In genomic region chr7:128458956-128459355, GRCh38 we compare ENCODE assay signal across 10 cellular contexts. TPM values are rescaled to one million over a fixed set of nuclear protein-coding genes. Genes with fewer than 3 reads are reported as not detected.
DNase-seq lines count a peak whose midpoint lies in the region; ATAC-seq and TF ChIP-seq lines count a peak whose summit lies in the region.
"Had no signal": no experiment of that assay in that cellular context is flagged by ENCODE, and none has a peak within 500 bp of the region (broad histone marks: within the 10 kb centered on the region; RNA-seq: fewer than 3 reads in every experiment).

No MANE protein-coding gene starts in this region.

- peaks cover 10% of the 10 kb centered on the region for H3K4me1 ChIP-seq in BE2C

- peaks cover 37% of the 10 kb centered on the region for H3K36me3 Mint-ChIP-seq in activated T-helper 1 cell treated with anti-CD3 and anti-CD28 coated beads, Interleukin-12 subunit alpha, Interleukin-12 subunit beta, Interleukin-2, Interleukin-4 antibody, amounts not matched to agents 30 ng/mL and 10 ng/mL and 1 ng/mL, durations not matched to agents 14 hours and 24 hours and 36 hours (ENCODE audit: low read depth)
- no peaks in the 10 kb centered on the region for H3K36me3 Mint-ChIP-seq in T-helper 17 cell (ENCODE audit: low read depth)

- H3K9me3 Mint-ChIP-seq in activated T-helper 1 cell treated with anti-CD3 and anti-CD28 coated beads, Interleukin-12 subunit alpha, Interleukin-12 subunit beta, Interleukin-2, Interleukin-4 antibody, amounts not matched to agents 30 ng/mL and 10 ng/mL and 1 ng/mL, durations not matched to agents 14 hours and 24 hours and 36 hours, result no peaks in the 10 kb centered on the region

- no peak for TF ChIP-seq CTCF in BE2C (IDR thresholded peaks at IDR 0.05; ENCODE audit: low read depth, low read length)

- H3K27me3 ChIP-seq in BE2C, result no peaks in the 10 kb centered on the region
- H3K27me3 ChIP-seq: neutrophil had no signal

- ATAC-seq in GM19324 (IDR thresholded peaks at IDR 0.05; ENCODE audit: low FRiP score, unreplicated experiment) (peak; percentile 4), HG03103 (IDR thresholded peaks at IDR 0.05; ENCODE audit: low read depth, unreplicated experiment) (peak; percentile 10), T-helper 17 cell (no peak)

- H3K27ac Mint-ChIP-seq in activated T-helper 1 cell treated with anti-CD3 and anti-CD28 coated beads, Interleukin-12 subunit alpha, Interleukin-12 subunit beta, Interleukin-2, Interleukin-4 antibody, amounts not matched to agents 30 ng/mL and 10 ng/mL and 1 ng/mL, durations not matched to agents 14 hours and 24 hours and 36 hours, result peak overlapping the region; percentile 93
- no peak overlapping the region for H3K27ac Mint-ChIP-seq in T-helper 17 cell

- peaks cover 7% of the 10 kb centered on the region for H3K36me3 ChIP-seq in BE2C
- H3K36me3 ChIP-seq: neutrophil had no signal

- peak overlapping the region; percentile 96 for H3K4me3 Mint-ChIP-seq in activated T-helper 1 cell treated with anti-CD3 and anti-CD28 coated beads, Interleukin-12 subunit alpha, Interleukin-12 subunit beta, Interleukin-2, Interleukin-4 antibody, amounts not matched to agents 30 ng/mL and 10 ng/mL and 1 ng/mL, durations not matched to agents 14 hours and 24 hours and 36 hours
- no peak overlapping the region for H3K4me3 Mint-ChIP-seq in T-helper 17 cell

- H3K9me3 ChIP-seq in BE2C, result no peaks in the 10 kb centered on the region
- no peaks in the 10 kb centered on the region for H3K9me3 ChIP-seq in T-helper 17 cell (ENCODE audit: control insufficient read depth, low read length, poor library complexity, severe bottlenecking)
- H3K9me3 ChIP-seq: neutrophil had no signal

- peaks cover 43% of the 10 kb centered on the region for H3K4me1 Mint-ChIP-seq in activated T-helper 1 cell treated with anti-CD3 and anti-CD28 coated beads, Interleukin-12 subunit alpha, Interleukin-12 subunit beta, Interleukin-2, Interleukin-4 antibody, amounts not matched to agents 30 ng/mL and 10 ng/mL and 1 ng/mL, durations not matched to agents 14 hours and 24 hours and 36 hours (ENCODE audit: low read depth)
- peaks cover 23% of the 10 kb centered on the region for H3K4me1 Mint-ChIP-seq in T-helper 17 cell

- peaks cover 2% of the 10 kb centered on the region for H3K27me3 Mint-ChIP-seq in activated T-helper 1 cell treated with anti-CD3 and anti-CD28 coated beads, Interleukin-12 subunit alpha, Interleukin-12 subunit beta, Interleukin-2, Interleukin-4 antibody, amounts not matched to agents 30 ng/mL and 10 ng/mL and 1 ng/mL, durations not matched to agents 14 hours and 24 hours and 36 hours (ENCODE audit: insufficient read depth)
- no peaks in the 10 kb centered on the region for H3K27me3 Mint-ChIP-seq in T-helper 17 cell

- intact Hi-C loops in activated T-helper 1 cell treated with anti-CD3 and anti-CD28 coated beads, Interleukin-12 subunit alpha, Interleukin-12 subunit beta, Interleukin-2, Interleukin-4 antibody, amounts not matched to agents 30 ng/mL and 10 ng/mL and 1 ng/mL, durations not matched to agents 14 hours and 24 hours and 36 hours (cut with micrococcal nuclease), result loop anchor here (1.0 to 10.0 kb wide), 13 partner anchors 9 to 1493 kb away; partner anchors contain the start of genes CALU, METTL2B, SND1 and STRIP2

- H3K4me3 ChIP-seq in BE2C (ENCODE audit: low read depth, low read length), result peak overlapping the region; percentile 91; the same call in 1 of the 2 replicates

- DNase-seq in BE2C (no peak), NCI-H2196 treated with DMSO at 0.1 percent for 48 hours (lab: John Stamatoyannopoulos, UW; ENCODE audit: unreplicated experiment) (no peak), amygdala (lab: John Stamatoyannopoulos, UW) (no peak), SKM-1 (lab: John Stamatoyannopoulos, UW; ENCODE audit: unreplicated experiment) (no peak), T-helper 17 cell (no peak)
- DNase-seq in activated T-helper 1 cell treated with anti-CD3 and anti-CD28 coated beads, Interleukin-12 subunit alpha, Interleukin-12 subunit beta, Interleukin-2, Interleukin-4 antibody, amounts not matched to agents 30 ng/mL and 10 ng/mL and 1 ng/mL, durations not matched to agents 14 hours and 24 hours and 36 hours (ENCODE audit: low spot score), result no peak
- DNase-seq: DMS79 had no signal

RNA-seq across cellular contexts. Expression of gene HILPDA, which starts 3.3 kb away (rescaled TPM):
- 13.2 TPM for polyA plus RNA-seq in BE2C (2012; ENCODE audit: insufficient read depth, insufficient read length, low read depth)
- 53.7 and 56.9 TPM in 2 replicates for total RNA-seq in activated T-helper 1 cell treated with anti-CD3 and anti-CD28 coated beads, Interleukin-12 subunit alpha, Interleukin-12 subunit beta, Interleukin-2, Interleukin-4 antibody, amounts not matched to agents 30 ng/mL and 10 ng/mL and 1 ng/mL, durations not matched to agents 14 hours and 24 hours and 36 hours
- 1 to 10 TPM in 1 of 2 donors, under 1 TPM in 1; 0.96 to 1.1 TPM for total RNA-seq in T-helper 17 cell

RNA-seq across cellular contexts. Expression of gene METTL2B, which starts 17.6 kb away (rescaled TPM):
- polyA plus RNA-seq in BE2C (2012; ENCODE audit: insufficient read depth, insufficient read length, low read depth), result 25.2 TPM
- 63.0 and 64.9 TPM in 2 replicates for total RNA-seq in activated T-helper 1 cell treated with anti-CD3 and anti-CD28 coated beads, Interleukin-12 subunit alpha, Interleukin-12 subunit beta, Interleukin-2, Interleukin-4 antibody, amounts not matched to agents 30 ng/mL and 10 ng/mL and 1 ng/mL, durations not matched to agents 14 hours and 24 hours and 36 hours
- total RNA-seq in T-helper 17 cell, result 10 to 100 TPM; 15.8 to 19.9 TPM

RNA-seq across cellular contexts. Expression of gene IMPDH1, which starts 49.2 kb away (rescaled TPM):
- 265 TPM for polyA plus RNA-seq in BE2C (2012; ENCODE audit: insufficient read depth, insufficient read length, low read depth)
- 91.7 and 95.8 TPM in 2 replicates for total RNA-seq in activated T-helper 1 cell treated with anti-CD3 and anti-CD28 coated beads, Interleukin-12 subunit alpha, Interleukin-12 subunit beta, Interleukin-2, Interleukin-4 antibody, amounts not matched to agents 30 ng/mL and 10 ng/mL and 1 ng/mL, durations not matched to agents 14 hours and 24 hours and 36 hours
- total RNA-seq in T-helper 17 cell, result 10 to 100 TPM; 52.5 to 55.9 TPM

Comparison
In these comparisons a context has a peak if more than half of its experiments do, and no peak if none do; other contexts are left out.
1. RNA of gene HILPDA, which starts 3.3 kb away (total RNA-seq): 53.7 to 56.9 TPM in activated T-helper 1 cell treated with anti-CD3 and anti-CD28 coated beads, Interleukin-12 subunit alpha, Interleukin-12 subunit beta, Interleukin-2, Interleukin-4 antibody, amounts not matched to agents 30 ng/mL and 10 ng/mL and 1 ng/mL, durations not matched to agents 14 hours and 24 hours and 36 hours; 0.96 to 1.1 TPM in T-helper 17 cell; every median in the first group is over 10 times any median in the second.